Comparison of ENCODE assay signal across 27 cellular contexts in the genomic region with DNA sequence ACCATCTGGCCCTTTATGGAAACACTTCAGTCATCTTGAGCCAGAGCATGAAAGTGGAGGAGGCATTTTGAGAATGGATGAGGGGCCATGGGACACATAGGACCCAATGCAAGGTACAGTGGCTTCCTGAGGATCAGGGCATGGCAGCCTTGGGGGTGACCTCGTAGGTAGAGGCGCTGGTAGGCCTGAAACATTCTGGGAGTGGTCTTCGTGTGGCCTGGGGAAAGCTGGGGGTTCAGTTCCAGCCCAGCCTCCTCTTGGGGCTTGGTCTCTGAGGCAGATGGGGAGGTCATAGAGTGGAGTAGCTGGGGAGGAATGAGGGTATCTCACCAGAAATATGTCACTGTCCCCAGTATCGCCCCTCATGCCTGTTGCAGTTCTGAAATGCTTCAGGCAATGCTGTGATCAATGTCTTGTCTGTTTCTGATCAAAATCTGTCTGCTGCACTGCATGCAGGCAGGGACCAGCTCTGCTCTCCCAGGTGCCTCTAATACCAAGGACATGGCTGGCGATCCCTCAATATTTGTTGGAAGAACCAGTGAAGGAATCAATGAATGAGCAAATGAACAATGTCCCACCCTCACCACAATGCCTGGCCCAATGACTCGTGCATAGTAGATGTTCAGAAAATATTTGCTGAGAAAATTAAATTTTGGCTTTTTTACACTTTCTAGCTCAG.
A peak's percentile ranks its signal among the peaks of the same experiment; 100 is the strongest.
DNase-seq lines count a peak whose midpoint lies in the region; ATAC-seq, FAIRE-seq and TF ChIP-seq lines count a peak whose summit lies in the region.
"Had no signal": no experiment of that assay in that cellular context is flagged by ENCODE, and none has a peak within 500 bp of the region (broad histone marks: within the 10 kb centered on the region; RNA-seq: fewer than 3 reads in every experiment).

No MANE protein-coding gene starts in this region.

- H3K4me3 ChIP-seq in right atrium auricular region: no peak overlapping the region
- no peak overlapping the region for H3K4me3 ChIP-seq in left ventricle myocardium inferior
- no peak overlapping the region for H3K4me3 ChIP-seq in bronchial epithelial cell (ENCODE audit: low read depth, low read length)
- no peak overlapping the region for H3K4me3 ChIP-seq in vagina
- H3K4me3 ChIP-seq: K562, ovary, Peyer's patch, SK-N-MC had no signal

- TF ChIP-seq CTCF in right atrium auricular region (IDR thresholded peaks at IDR 0.05): no peak
- no peak for TF ChIP-seq CTCF in left ventricle myocardium inferior (IDR thresholded peaks at IDR 0.05; ENCODE audit: borderline replicate concordance)
- no peak for TF ChIP-seq CTCF in bronchial epithelial cell (IDR thresholded peaks at IDR 0.05; ENCODE audit: insufficient read depth, low read length, severe bottlenecking)
- no peak for TF ChIP-seq CTCF in vagina (IDR thresholded peaks at IDR 0.05)

- TF ChIP-seq POLR2A in vagina (IDR thresholded peaks at IDR 0.05): no peak

- H3K9me3 ChIP-seq in right atrium auricular region (no peaks in the 10 kb centered on the region), left ventricle myocardium inferior (replicated peaks) (no peaks in the 10 kb centered on the region), vagina (no peaks in the 10 kb centered on the region)
- H3K9me3 ChIP-seq: ovary, Peyer's patch had no signal

- ATAC-seq in memory B cell (ENCODE audit: low read depth) (no peak), GM18858 (IDR thresholded peaks at IDR 0.05; ENCODE audit: unreplicated experiment) (no peak), HG03095 (IDR thresholded peaks at IDR 0.05; ENCODE audit: unreplicated experiment) (no peak)
- ATAC-seq: foreskin keratinocyte, K562, right cardiac atrium had no signal

- peaks cover 7% of the 10 kb centered on the region for H3K36me3 Mint-ChIP-seq in memory B cell

- intact Hi-C loops in left ventricle myocardium inferior (cut with micrococcal nuclease): no loop called here
- intact Hi-C loops in vagina (cut with DNase I): no loop called here

- DNase-seq in right atrium auricular region (ENCODE audit: low spot score) (peak; percentile 53), left ventricle myocardium inferior (no peak), bronchial epithelial cell (ENCODE audit: low read depth) (no peak), memory B cell (ENCODE audit: low spot score in 2 of 2) (no peak), vagina (ENCODE audit: extremely low spot score in 2 of 2) (peak; percentile 69 to 81), NOMO-1 treated with DMSO at 0.1 percent for 48 hours (lab: John Stamatoyannopoulos, UW; ENCODE audit: unreplicated experiment) (no peak)
- DNase-seq: activated B cell treated with CpG ODN at 0.5 μM for 24 hours; activated CD4-positive, alpha-beta T cell treated with anti-CD3 and anti-CD28 coated beads, Interleukin-2, amount 50 U/mL, for 48 hours; activated naive CD4-positive, alpha-beta T cell treated with anti-CD3 and anti-CD28 coated beads, Interleukin-2, amount 50 U/mL, for 16 hours; activated T-cell treated with anti-CD3 and anti-CD28 coated beads, Interleukin-2, amount 50 U/mL, for 1 hour; caudate nucleus; foreskin keratinocyte; MM.1S; NCI-H1436 treated with DMSO at 0.1 percent for 48 hours; NCI-H510A treated with DMSO at 0.1 percent for 48 hours; NK-92 treated with Interleukin-12 subunit alpha and Interleukin-12 subunit beta, amount 100 ng/mL, for 24 hours; right cardiac atrium had no signal

- H3K4me1 ChIP-seq in right atrium auricular region (no peaks in the 10 kb centered on the region), left ventricle myocardium inferior (no peaks in the 10 kb centered on the region), vagina (no peaks in the 10 kb centered on the region)
- H3K4me1 ChIP-seq: Peyer's patch had no signal

- no peaks in the 10 kb centered on the region for H3K27me3 ChIP-seq in right atrium auricular region
- no peaks in the 10 kb centered on the region for H3K27me3 ChIP-seq in left ventricle myocardium inferior (ENCODE audit: low read depth)
- no peaks in the 10 kb centered on the region for H3K27me3 ChIP-seq in bronchial epithelial cell (ENCODE audit: control insufficient read depth, insufficient read depth, low read length)
- H3K27me3 ChIP-seq in vagina: no peaks in the 10 kb centered on the region
- H3K27me3 ChIP-seq: foreskin keratinocyte, ovary, Peyer's patch had no signal

- H3K27me3 Mint-ChIP-seq in memory B cell: no peaks in the 10 kb centered on the region
- H3K27me3 Mint-ChIP-seq: activated B cell treated with CpG ODN at 0.5 μM for 24 hours had no signal

- H3K9me3 Mint-ChIP-seq in memory B cell: no peaks in the 10 kb centered on the region
- H3K9me3 Mint-ChIP-seq: activated B cell treated with CpG ODN at 0.5 μM for 24 hours had no signal

- H3K27ac Mint-ChIP-seq in memory B cell: peak overlapping the region; percentile 69
- H3K27ac Mint-ChIP-seq: activated B cell treated with CpG ODN at 0.5 μM for 24 hours had no signal

- peak; percentile 87 for FAIRE-seq in bronchial epithelial cell (lab: Jason Lieb, UNC)
- FAIRE-seq: D721Med, H54, K562 had no signal

- H3K4me1 Mint-ChIP-seq in memory B cell: peaks cover 7% of the 10 kb centered on the region

- H3K27ac ChIP-seq in right atrium auricular region: no peak overlapping the region
- no peak overlapping the region for H3K27ac ChIP-seq in left ventricle myocardium inferior (replicated peaks)
- H3K27ac ChIP-seq in vagina: no peak overlapping the region
- H3K27ac ChIP-seq: C4-2B, epithelial cell of prostate, foreskin keratinocyte, ovary, Peyer's patch, SK-N-MC had no signal

- no peak overlapping the region for H3K4me3 Mint-ChIP-seq in memory B cell
- H3K4me3 Mint-ChIP-seq: activated B cell treated with CpG ODN at 0.5 μM for 24 hours had no signal

- H3K36me3 ChIP-seq in right atrium auricular region (no peaks in the 10 kb centered on the region), left ventricle myocardium inferior (no peaks in the 10 kb centered on the region), bronchial epithelial cell (ENCODE audit: control insufficient read depth, insufficient read depth, low read length) (peaks cover 4% of the 10 kb centered on the region), vagina (no peaks in the 10 kb centered on the region)
- H3K36me3 ChIP-seq: ovary, Peyer's patch had no signal

Comparison
In these comparisons a context has a peak if more than half of its experiments do, and no peak if none do; other contexts are left out.
1. DNase-seq: peak in right atrium auricular region (single experiment) and vagina (2 of 2); none in left ventricle myocardium inferior (single experiment), bronchial epithelial cell (single experiment), memory B cell (0 of 2) and NOMO-1 treated with DMSO at 0.1 percent for 48 hours (single experiment).